In the genomic region with DNA sequence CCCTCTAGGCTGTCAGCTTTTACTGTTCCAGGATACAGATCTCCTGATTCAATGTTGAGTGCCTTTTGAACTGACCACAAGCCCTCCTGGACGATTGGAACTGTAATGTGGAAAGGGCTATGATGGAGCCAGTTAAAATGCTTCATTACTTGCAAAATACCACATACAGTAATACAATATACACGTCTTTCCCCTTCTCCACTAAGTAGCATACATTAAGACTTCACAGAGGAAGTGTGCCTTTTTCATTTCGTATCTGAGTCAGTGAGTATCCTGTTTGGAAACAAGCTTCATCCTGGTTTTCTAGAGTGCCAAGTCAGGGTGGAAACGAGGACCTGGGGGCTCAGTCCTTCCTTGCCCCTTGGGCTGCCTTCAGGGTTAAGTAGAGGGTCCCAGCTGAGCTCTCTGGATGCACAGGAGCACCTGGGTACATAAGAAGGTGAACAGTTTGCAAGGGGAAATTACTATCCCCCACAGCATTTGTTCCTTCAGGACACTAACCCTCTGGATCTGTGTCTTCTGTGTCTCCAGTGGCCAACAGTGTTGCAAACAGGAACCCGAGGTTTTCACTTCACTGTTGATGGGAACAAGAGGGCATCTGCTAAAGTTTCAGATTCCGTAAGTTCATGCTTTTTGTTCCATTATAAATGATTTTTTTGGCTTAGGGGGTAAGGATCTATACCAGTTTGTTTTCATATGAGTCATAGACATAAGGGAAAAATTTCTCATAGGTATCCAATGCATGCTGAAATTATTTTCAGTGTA, we compare ENCODE assay signal across 13 cellular contexts. TPM values are rescaled to one million over a fixed set of nuclear protein-coding genes. Genes with fewer than 3 reads are reported as not detected.
DNase-seq lines count a peak whose midpoint lies in the region; ATAC-seq and TF ChIP-seq lines count a peak whose summit lies in the region.
"Not testable (repeated sequence)": the region's sequence is repeated elsewhere in the genome, so short reads cannot be mapped to it uniquely, and the experiment has no call there.
"Had no signal": no experiment of that assay in that cellular context is flagged by ENCODE, and none has a peak within 500 bp of the region (broad histone marks: within the 10 kb centered on the region; RNA-seq: fewer than 3 reads in every experiment).

No MANE protein-coding gene starts in this region.

- not testable (repeated sequence) for H3K9me3 ChIP-seq in CD8-positive, alpha-beta T cell (ENCODE audit: low read length); PC-3 (ENCODE audit: low read length); skeletal muscle satellite cell (replicated peaks; ENCODE audit: low read length)

- H3K4me3 Mint-ChIP-seq in CD8-positive, alpha-beta T cell; activated CD4-positive, alpha-beta T cell treated with anti-CD3 and anti-CD28 coated beads, Interleukin-2, amount 10 ng/mL, durations not matched to agents 7 days and 5 days; activated naive CD4-positive, alpha-beta T cell treated with anti-CD3 and anti-CD28 coated beads for 36 hours: not testable (repeated sequence)

- POLR2A ChIA-PET in CD8-positive, alpha-beta T cell (lab: Charles Lee); PC-3 (lab: Charles Lee; ENCODE audit: unreplicated experiment); activated CD4-positive, alpha-beta T cell treated with anti-CD3 and anti-CD28 coated beads, Interleukin-2, amount 10 ng/mL, durations not matched to agents 7 days and 5 days (lab: Charles Lee): not testable (repeated sequence)

- peak in 1 of 7 experiments; percentile 21 for DNase-seq in CD8-positive, alpha-beta T cell
- DNase-seq in HT1080 (ENCODE audit: low read depth), result peak; percentile 66
- peak; percentile 28 for DNase-seq in PC-3
- not testable (repeated sequence) for DNase-seq in activated CD4-positive, alpha-beta T cell treated with anti-CD3 and anti-CD28 coated beads, Interleukin-2, amount 10 ng/mL, durations not matched to agents 7 days and 5 days; activated naive CD4-positive, alpha-beta T cell treated with anti-CD3 and anti-CD28 coated beads for 36 hours
- peak; percentile 35 to 37 for DNase-seq in cardiac fibroblast (ENCODE audit: low read depth in 2 of 2)
- peak; percentile 8 for DNase-seq in fibroblast of peridontal ligament (ENCODE audit: extremely low read depth)

- H3F3A ChIP-seq in PC-3 (ENCODE audit: low read length, unreplicated experiment), result not testable (repeated sequence)

- H3K9me3 Mint-ChIP-seq in CD8-positive, alpha-beta T cell; activated CD4-positive, alpha-beta T cell treated with anti-CD3 and anti-CD28 coated beads, Interleukin-2, amount 10 ng/mL, durations not matched to agents 7 days and 5 days; activated naive CD4-positive, alpha-beta T cell treated with anti-CD3 and anti-CD28 coated beads for 36 hours: not testable (repeated sequence)

- not testable (repeated sequence) for H3K9ac ChIP-seq in PC-3 (ENCODE audit: low read length); skeletal muscle satellite cell (ENCODE audit: low read depth, low read length)

- H3K4me1 ChIP-seq in CD8-positive, alpha-beta T cell (ENCODE audit: insufficient read depth, low read length), result peaks cover 14% of the 10 kb centered on the region
- H3K4me1 ChIP-seq in PC-3 (ENCODE audit: insufficient read depth, low read length) (peaks cover 34% of the 10 kb centered on the region), skeletal muscle satellite cell (ENCODE audit: control insufficient read depth, insufficient read depth, low read length) (peaks cover 28% of the 10 kb centered on the region)

- H3K27me3 ChIP-seq in CD8-positive, alpha-beta T cell (ENCODE audit: insufficient read depth, low read length); PC-3 (ENCODE audit: low read length); skeletal muscle satellite cell (ENCODE audit: control insufficient read depth, insufficient read depth, low read length): not testable (repeated sequence)

- TF ChIP-seq CTCF in CD8-positive, alpha-beta T cell (IDR thresholded peaks at IDR 0.05); PC-3 (conservative IDR thresholded peaks at IDR 0.05; ENCODE audit: low read depth, low read length); cardiac fibroblast (IDR thresholded peaks at IDR 0.05; ENCODE audit: low read depth, low read length): not testable (repeated sequence)

- H3K27me3 Mint-ChIP-seq in CD8-positive, alpha-beta T cell (ENCODE audit: low read depth); activated CD4-positive, alpha-beta T cell treated with anti-CD3 and anti-CD28 coated beads, Interleukin-2, amount 10 ng/mL, durations not matched to agents 7 days and 5 days; activated naive CD4-positive, alpha-beta T cell treated with anti-CD3 and anti-CD28 coated beads for 36 hours (ENCODE audit: low read depth): not testable (repeated sequence)

- H3K79me2 ChIP-seq in PC-3 (ENCODE audit: low read length), result peaks cover 78% of the 10 kb centered on the region

- intact Hi-C loops in CD8-positive, alpha-beta T cell (cut with DNase I, micrococcal nuclease); activated naive CD4-positive, alpha-beta T cell treated with anti-CD3 and anti-CD28 coated beads for 36 hours (cut with micrococcal nuclease): not testable (repeated sequence)
- intact Hi-C loops in PC-3 (cut with micrococcal nuclease), result loop anchor here (5.0 kb wide), 1 partner anchor 49 kb away; a partner anchor contains a TSS

- H2AFZ ChIP-seq in PC-3 (ENCODE audit: low read length), result not testable (repeated sequence)

- peaks cover 26% of the 10 kb centered on the region for H3K36me3 ChIP-seq in CD8-positive, alpha-beta T cell (ENCODE audit: insufficient read depth, low read length)
- H3K36me3 ChIP-seq in PC-3 (ENCODE audit: low read depth, low read length) (peaks cover 36% of the 10 kb centered on the region), skeletal muscle satellite cell (ENCODE audit: insufficient read depth, low read length) (peaks cover 38% of the 10 kb centered on the region)

- H3K9me2 ChIP-seq in PC-3 (replicated peaks; ENCODE audit: low read length), result not testable (repeated sequence)

- H4K20me1 ChIP-seq in PC-3 (ENCODE audit: low read length), result peaks cover 43% of the 10 kb centered on the region

- peaks cover 27% of the 10 kb centered on the region for H3K4me1 Mint-ChIP-seq in CD8-positive, alpha-beta T cell (ENCODE audit: low read depth)
- peaks cover 31% of the 10 kb centered on the region for H3K4me1 Mint-ChIP-seq in activated CD4-positive, alpha-beta T cell treated with anti-CD3 and anti-CD28 coated beads, Interleukin-2, amount 10 ng/mL, durations not matched to agents 7 days and 5 days
- H3K4me1 Mint-ChIP-seq in activated naive CD4-positive, alpha-beta T cell treated with anti-CD3 and anti-CD28 coated beads for 36 hours (ENCODE audit: low read depth), result peaks cover 32% of the 10 kb centered on the region

- H3K27ac Mint-ChIP-seq in CD8-positive, alpha-beta T cell, result peak overlapping the region; percentile 28
- H3K27ac Mint-ChIP-seq in activated CD4-positive, alpha-beta T cell treated with anti-CD3 and anti-CD28 coated beads, Interleukin-2, amount 10 ng/mL, durations not matched to agents 7 days and 5 days, result peak overlapping the region; percentile 68
- H3K27ac Mint-ChIP-seq in activated naive CD4-positive, alpha-beta T cell treated with anti-CD3 and anti-CD28 coated beads for 36 hours, result peak overlapping the region; percentile 39

- H3K4me2 ChIP-seq in PC-3 (ENCODE audit: low read length), result peak overlapping the region; percentile 47; the same call in 1 of the 2 replicates
- peak overlapping the region; percentile 53 for H3K4me2 ChIP-seq in skeletal muscle satellite cell (ENCODE audit: low read length)

- CTCF ChIA-PET in CD8-positive, alpha-beta T cell (lab: Charles Lee); PC-3 (lab: Charles Lee); activated CD4-positive, alpha-beta T cell treated with anti-CD3 and anti-CD28 coated beads, Interleukin-2, amount 10 ng/mL, durations not matched to agents 7 days and 5 days (lab: Charles Lee); activated naive CD4-positive, alpha-beta T cell treated with anti-CD3 and anti-CD28 coated beads for 36 hours (lab: Charles Lee): not testable (repeated sequence)

- not testable (repeated sequence) for ATAC-seq in CD8-positive, alpha-beta T cell
- peak; percentile 16 for ATAC-seq in PC-3

- H3K4me3 ChIP-seq in CD8-positive, alpha-beta T cell (ENCODE audit: low read depth, low read length); PC-3 (ENCODE audit: low read length); cardiac fibroblast (replicated peaks in 1 of 2; ENCODE audit: low read depth in 2 of 2, low read length in 2 of 2): not testable (repeated sequence)
- H3K4me3 ChIP-seq in skeletal muscle satellite cell (ENCODE audit: low read length), result peak overlapping the region; percentile 12

- BruUV-seq in PC-3 (replicated peaks; lab: Mats Ljungman, UMichigan), result not testable (repeated sequence)

- H3K36me3 Mint-ChIP-seq in CD8-positive, alpha-beta T cell, result peaks cover 54% of the 10 kb centered on the region
- peaks cover 48% of the 10 kb centered on the region for H3K36me3 Mint-ChIP-seq in activated CD4-positive, alpha-beta T cell treated with anti-CD3 and anti-CD28 coated beads, Interleukin-2, amount 10 ng/mL, durations not matched to agents 7 days and 5 days (ENCODE audit: low read depth)
- H3K36me3 Mint-ChIP-seq in activated naive CD4-positive, alpha-beta T cell treated with anti-CD3 and anti-CD28 coated beads for 36 hours (ENCODE audit: low read depth), result peaks cover 28% of the 10 kb centered on the region

- H3K27ac ChIP-seq in CD8-positive, alpha-beta T cell (ENCODE audit: low read depth, low read length), result not testable (repeated sequence)
- peak overlapping the region; percentile 41 for H3K27ac ChIP-seq in PC-3 (ENCODE audit: low read length)

RNA-seq across cellular contexts. Expression of a gene that starts 5.0 kb away (rescaled TPM):
- total RNA-seq in CD8-positive, alpha-beta T cell, result 100 to 1,000 TPM; 203 to 216 TPM
- total RNA-seq in HT1080 (2014; rRNA removed; shearing (Covaris generic)), result 124 and 137 TPM in 2 replicates
- polyA plus RNA-seq in HT1080 (2015; cell fraction: cytosol; rRNA removed), result 101 and 105 TPM in 2 replicates
- polyA plus RNA-seq in HT1080 (2015; cell fraction: nucleus; rRNA removed), result 190 and 226 TPM in 2 replicates
- total RNA-seq in PC-3 (2014; rRNA removed), result 163 and 181 TPM in 2 replicates
- 100 to 1,000 TPM; 130 to 150 TPM for total RNA-seq in activated CD4-positive, alpha-beta T cell treated with anti-CD3 and anti-CD28 coated beads, Interleukin-2, amount 10 ng/mL, durations not matched to agents 7 days and 5 days
- 100 to 1,000 TPM; 133 to 136 TPM for total RNA-seq in activated naive CD4-positive, alpha-beta T cell treated with anti-CD3 and anti-CD28 coated beads for 36 hours
- total RNA-seq in skeletal muscle satellite cell (2012; rRNA removed), result 82.1 and 90.5 TPM in 2 replicates

RNA-seq across cellular contexts. Expression of a gene that starts 5.2 kb away (rescaled TPM):
- total RNA-seq in CD8-positive, alpha-beta T cell, result 1 to 10 TPM; 1.5 to 2.2 TPM
- total RNA-seq in HT1080 (2014; rRNA removed; shearing (Covaris generic)), result 4.1 and 4.2 TPM in 2 replicates
- polyA plus RNA-seq in HT1080 (2015; cell fraction: cytosol; rRNA removed), result 2.7 and 3.1 TPM in 2 replicates
- 3.3 and 3.9 TPM in 2 replicates for polyA plus RNA-seq in HT1080 (2015; cell fraction: nucleus; rRNA removed)
- 4.1 and 5.4 TPM in 2 replicates for total RNA-seq in PC-3 (2014; rRNA removed)
- total RNA-seq in activated CD4-positive, alpha-beta T cell treated with anti-CD3 and anti-CD28 coated beads, Interleukin-2, amount 10 ng/mL, durations not matched to agents 7 days and 5 days, result 1 to 10 TPM; 8.0 to 8.7 TPM
- 1 to 10 TPM; 3.6 to 4.0 TPM for total RNA-seq in activated naive CD4-positive, alpha-beta T cell treated with anti-CD3 and anti-CD28 coated beads for 36 hours
- 2.3 and 4.2 TPM in 2 replicates for total RNA-seq in skeletal muscle satellite cell (2012; rRNA removed)

RNA-seq across cellular contexts. Expression of a gene that starts 31.8 kb away (rescaled TPM):
- total RNA-seq in CD8-positive, alpha-beta T cell, result not detected
- total RNA-seq in HT1080 (2014; rRNA removed; shearing (Covaris generic)), result not detected in 2 replicates
- polyA plus RNA-seq in HT1080 (2015; cell fraction: cytosol; rRNA removed), result not detected in 2 replicates
- not detected in 2 replicates for polyA plus RNA-seq in HT1080 (2015; cell fraction: nucleus; rRNA removed)
- total RNA-seq in PC-3 (2014; rRNA removed), result not detected in 2 replicates
- under 1 TPM in 1 of 2 experiments, not detected in 1; 0.17 TPM for total RNA-seq in activated CD4-positive, alpha-beta T cell treated with anti-CD3 and anti-CD28 coated beads, Interleukin-2, amount 10 ng/mL, durations not matched to agents 7 days and 5 days
- not detected for total RNA-seq in activated naive CD4-positive, alpha-beta T cell treated with anti-CD3 and anti-CD28 coated beads for 36 hours
- not detected in 2 replicates for total RNA-seq in skeletal muscle satellite cell (2012; rRNA removed)
- total RNA-seq: activated CD8-positive, alpha-beta memory T cell treated with anti-CD3 and anti-CD28 coated beads for 36 hours; mammary epithelial cell; transverse colon had no signal
- polyA plus RNA-seq: AG04450, CD14-positive monocyte, mammary epithelial cell had no signal

RNA-seq across cellular contexts. Expression of a gene that starts 48.3 kb away (rescaled TPM):
- total RNA-seq in CD8-positive, alpha-beta T cell, result 10 to 100 TPM; 34.4 to 38.7 TPM
- total RNA-seq in HT1080 (2014; rRNA removed; shearing (Covaris generic)), result 384 and 389 TPM in 2 replicates
- polyA plus RNA-seq in HT1080 (2015; cell fraction: cytosol; rRNA removed), result 257 and 294 TPM in 2 replicates
- 180 and 185 TPM in 2 replicates for polyA plus RNA-seq in HT1080 (2015; cell fraction: nucleus; rRNA removed)
- total RNA-seq in PC-3 (2014; rRNA removed), result 158 and 200 TPM in 2 replicates
- 100 to 1,000 TPM in 1 of 2 experiments, 10 to 100 TPM in 1; 87.9 to 100 TPM for total RNA-seq in activated CD4-positive, alpha-beta T cell treated with anti-CD3 and anti-CD28 coated beads, Interleukin-2, amount 10 ng/mL, durations not matched to agents 7 days and 5 days
- total RNA-seq in activated naive CD4-positive, alpha-beta T cell treated with anti-CD3 and anti-CD28 coated beads for 36 hours, result 10 to 100 TPM; 61.1 to 62.8 TPM
- 96.1 and 105 TPM in 2 replicates for total RNA-seq in skeletal muscle satellite cell (2012; rRNA removed)
